Comparison of ENCODE assay signal across 1 cellular context in genomic region chr16:8346291-8346690, GRCh38.
TF ChIP-seq lines count a peak whose summit lies in the region.

No MANE protein-coding gene starts in this region.

TF ChIP-seq in HepG2, 621 proteins besides CTCF, POLR2A, EP300 and RAD21 (continued from another document):
- TF ChIP-seq ZBTB43 (CRISPR knock-in tag; conservative IDR thresholded peaks at IDR 0.05) (0 out of 2 replicates have a peak, but pooled peaks have one; percentile 45), ZNF790 (CRISPR knock-in tag; IDR thresholded peaks at IDR 0.05; ENCODE audit: borderline replicate concordance) (no peak), SP4 (CRISPR knock-in tag; IDR thresholded peaks at IDR 0.05) (no peak), FOXA3 (CRISPR knock-in tag; IDR thresholded peaks at IDR 0.05) (no peak), ZBTB1 (CRISPR knock-in tag; IDR thresholded peaks at IDR 0.05; ENCODE audit: borderline replicate concordance) (no peak), HES4 (CRISPR knock-in tag; IDR thresholded peaks at IDR 0.05; ENCODE audit: borderline replicate concordance) (no peak), MIER2 (CRISPR knock-in tag; IDR thresholded peaks at IDR 0.05) (peak; percentile 97), NFIC (IDR thresholded peaks at IDR 0.05; ENCODE audit: low read length) (no peak), ZNF367 (CRISPR knock-in tag; IDR thresholded peaks at IDR 0.05; ENCODE audit: borderline replicate concordance) (no peak), ASH2L (IDR thresholded peaks at IDR 0.05; ENCODE audit: insufficient read length, low read depth, low read length) (no peak), PREB (CRISPR knock-in tag; IDR thresholded peaks at IDR 0.05) (no peak)
